In genomic region chr10:86100581-86101061, GRCh38 we compare ENCODE assay signal across 8 cellular contexts.
DNase-seq lines count a peak whose midpoint lies in the region; TF ChIP-seq lines count a peak whose summit lies in the region.

No MANE protein-coding gene starts in this region.

- H4K20me1 ChIP-seq in H9 (ENCODE audit: control insufficient read depth, insufficient read depth, insufficient read length) = no peaks in the 10 kb centered on the region

- no peaks in the 10 kb centered on the region for H3K79me2 ChIP-seq in H9 (ENCODE audit: insufficient read depth, low read length)

- H3K9me3 ChIP-seq in H9 (ENCODE audit: control insufficient read depth, low read depth, low read length) = no peaks in the 10 kb centered on the region

- H3K27me3 Mint-ChIP-seq in H9 (ENCODE audit: low read depth) (no peaks in the 10 kb centered on the region), chondrocyte (ENCODE audit: low read depth) (peaks cover 2% of the 10 kb centered on the region), neural crest cell (ENCODE audit: low read depth) (peaks cover 6% of the 10 kb centered on the region)

- no peaks in the 10 kb centered on the region for H3K4me1 ChIP-seq in H9 (ENCODE audit: insufficient read depth, low read length)

- H3K27ac ChIP-seq in 22Rv1 (no peak overlapping the region), H9 (ENCODE audit: insufficient read length, low read depth, low read length) (no peak overlapping the region)

- peak; percentile 3 for DNase-seq in EL
- peak; percentile 41 for DNase-seq in H9
- DNase-seq in NB4 (ENCODE audit: low read depth) = peak; percentile 64
- DNase-seq in chondrocyte (ENCODE audit: low spot score) = no peak
- no peak for DNase-seq in neural crest cell (ENCODE audit: low read depth, low spot score)
- no peak for DNase-seq in activated naive CD4-positive, alpha-beta T cell treated with Interleukin-2 at 50 U/mL for 16 hours
- no peak for DNase-seq in NCI-H510A (lab: John Stamatoyannopoulos, UW)

- H3K56ac ChIP-seq in H9 (ENCODE audit: insufficient read length, low read depth, low read length) = no peak overlapping the region

- no peak overlapping the region for H3K9ac ChIP-seq in H9 (ENCODE audit: extremely low read depth, insufficient read length, low read length)

- H3K27ac Mint-ChIP-seq in H9 = no peak overlapping the region
- H3K27ac Mint-ChIP-seq in chondrocyte (ENCODE audit: unreplicated experiment) = no peak overlapping the region
- no peak overlapping the region for H3K27ac Mint-ChIP-seq in neural crest cell (ENCODE audit: unreplicated experiment)

- no peak overlapping the region for H4K5ac ChIP-seq in H9 (ENCODE audit: insufficient read length, low read depth, low read length)

- H2BK20ac ChIP-seq in H9 (ENCODE audit: low read depth, low read length, poor library complexity, severe bottlenecking) = no peak overlapping the region

- H3K36me3 Mint-ChIP-seq in H9 (ENCODE audit: insufficient read depth in 1 of 3, low read depth in 3 of 3) (no peaks in the 10 kb centered on the region), chondrocyte (ENCODE audit: low read depth) (no peaks in the 10 kb centered on the region), neural crest cell (ENCODE audit: low read depth) (no peaks in the 10 kb centered on the region)

- no peak overlapping the region for H3K4ac ChIP-seq in H9 (ENCODE audit: low read depth, low read length)

- no peak overlapping the region for H4K8ac ChIP-seq in H9 (replicated peaks; ENCODE audit: insufficient read length, low read depth, low read length)

- no peak overlapping the region for H3K4me2 ChIP-seq in H9 (ENCODE audit: insufficient read depth, insufficient read length, low read length)

- H2AFZ ChIP-seq in H9 (ENCODE audit: low read length) = no peak overlapping the region

- TF ChIP-seq CTCF in 22Rv1 (IDR thresholded peaks at IDR 0.05) (peak; percentile 78), H9 (conservative IDR thresholded peaks at IDR 0.05) (peak; percentile 75), NB4 (IDR thresholded peaks at IDR 0.05; ENCODE audit: low read depth, low read length) (peak; percentile 80), chondrocyte (IDR thresholded peaks at IDR 0.05) (peak; percentile 40), neural crest cell (conservative IDR thresholded peaks at IDR 0.05) (peak; percentile 59)

- H3K4me1 Mint-ChIP-seq in H9 (no peaks in the 10 kb centered on the region), chondrocyte (ENCODE audit: low read depth) (no peaks in the 10 kb centered on the region), neural crest cell (no peaks in the 10 kb centered on the region)

- no peak overlapping the region for H2BK12ac ChIP-seq in H9 (ENCODE audit: insufficient read length, low read depth, low read length)

- H3K23ac ChIP-seq in H9 (ENCODE audit: insufficient read length, low read depth, low read length) = no peak overlapping the region

- H3K9me3 Mint-ChIP-seq in H9 (no peaks in the 10 kb centered on the region; a peak in 1 of 5 replicates), chondrocyte (ENCODE audit: low read depth) (no peaks in the 10 kb centered on the region), neural crest cell (peaks cover 3% of the 10 kb centered on the region)

- H2BK15ac ChIP-seq in H9 (ENCODE audit: low read depth, low read length) = no peak overlapping the region

- no peaks in the 10 kb centered on the region for H3K27me3 ChIP-seq in H9 (ENCODE audit: insufficient read depth, low read length)

- H3K4me3 Mint-ChIP-seq in H9 = no peak overlapping the region
- H3K4me3 Mint-ChIP-seq in chondrocyte (ENCODE audit: unreplicated experiment) = no peak overlapping the region
- no peak overlapping the region for H3K4me3 Mint-ChIP-seq in neural crest cell

- no peak overlapping the region for H2BK5ac ChIP-seq in H9 (ENCODE audit: insufficient read length, low read length)

- no peak overlapping the region for H4K91ac ChIP-seq in H9 (ENCODE audit: insufficient read length, low read depth, low read length)

- no peak for TF ChIP-seq POLR2A in NB4 (IDR thresholded peaks at IDR 0.05; ENCODE audit: extremely low read depth, insufficient read length)

- no peaks in the 10 kb centered on the region for H3K79me1 ChIP-seq in H9 (ENCODE audit: insufficient read depth, low read depth, low read length, poor library complexity, severe bottlenecking)

- no peak overlapping the region for H2BK120ac ChIP-seq in H9 (ENCODE audit: low read depth, low read length, poor library complexity, severe bottlenecking)

- WGBS in H9 (ENCODE audit: extremely low coverage, insufficient read length, low lambda C conversion rate) = no CpG with 5 or more reads among the region's 5 CpGs

- no peak overlapping the region for H3K14ac ChIP-seq in H9 (ENCODE audit: insufficient read depth, low read length)

- H3T11ph ChIP-seq in H9 (ENCODE audit: low read length) = no peak overlapping the region

- H3K18ac ChIP-seq in H9 (ENCODE audit: insufficient read length, low read depth, low read length) = no peak overlapping the region

- H3K23me2 ChIP-seq in H9 (ENCODE audit: insufficient read length, low read depth, low read length, poor library complexity, severe bottlenecking) = no peaks in the 10 kb centered on the region

- no peak overlapping the region for H2AK5ac ChIP-seq in H9 (ENCODE audit: insufficient read length, low read length)

- no peak overlapping the region for H3K4me3 ChIP-seq in NB4 (ENCODE audit: low read depth, low read length)

Comparison
In these comparisons a context has a peak if more than half of its experiments do, and no peak if none do; other contexts are left out.
1. DNase-seq: peak in EL (single experiment), H9 (single experiment) and NB4 (single experiment); none in chondrocyte (single experiment), neural crest cell (single experiment), activated naive CD4-positive, alpha-beta T cell treated with Interleukin-2 at 50 U/mL for 16 hours (single experiment) and NCI-H510A (single experiment).
2. Peak in every context shown above with its lines, with median percentiles within 50 percentile points of each other: CTCF ChIP-seq.